19 cellular contexts compared by ENCODE assay signal in genomic region chr3:151182349-151183079, GRCh38. TPM values are rescaled to one million over a fixed set of nuclear protein-coding genes. Genes with fewer than 3 reads are reported as not detected.
A peak's percentile ranks its signal among the peaks of the same experiment; 100 is the strongest.
DNase-seq lines count a peak whose midpoint lies in the region; ATAC-seq and TF ChIP-seq lines count a peak whose summit lies in the region.
"Had no signal": no experiment of that assay in that cellular context is flagged by ENCODE, and none has a peak within 500 bp of the region (broad histone marks: within the 10 kb centered on the region; RNA-seq: fewer than 3 reads in every experiment).

No MANE protein-coding gene starts in this region.

- no peaks in the 10 kb centered on the region for H3K79me2 ChIP-seq in osteoblast (ENCODE audit: insufficient read depth, low read length)

- CTCF ChIA-PET in activated CD4-positive, alpha-beta T cell treated with anti-CD3 and anti-CD28 coated beads, Interleukin-2, amount 10 ng/mL, durations not matched to agents 7 days and 5 days (lab: Charles Lee): interaction anchor here (0.6 to 2.4 kb wide), 7 partner anchors 10 to 78 kb away, joined by 3 to 10 read pairs (median 4); partner anchors contain the start of gene GPR171
- CTCF ChIA-PET in CD4-positive, alpha-beta memory T cell (lab: Charles Lee; ENCODE audit: partially characterized antibody): interaction anchor here (1.2 to 3.7 kb wide), 6 partner anchors 11 to 100 kb away, joined by 3 to 12 read pairs (median 4); no protein-coding TSS in a partner anchor

- peaks cover 2% of the 10 kb centered on the region for H3K9me3 Mint-ChIP-seq in activated CD4-positive, alpha-beta T cell treated with anti-CD3 and anti-CD28 coated beads, Interleukin-2, amount 10 ng/mL, durations not matched to agents 7 days and 5 days
- H3K9me3 Mint-ChIP-seq in CD4-positive, alpha-beta memory T cell: no peaks in the 10 kb centered on the region
- no peaks in the 10 kb centered on the region for H3K9me3 Mint-ChIP-seq in activated T-helper 1 cell treated with anti-CD3 and anti-CD28 coated beads, Interleukin-12 subunit alpha, Interleukin-12 subunit beta, Interleukin-2, Interleukin-4 antibody, amounts not matched to agents 30 ng/mL and 10 ng/mL and 1 ng/mL, durations not matched to agents 14 hours and 24 hours and 36 hours

- no peaks in the 10 kb centered on the region for H4K20me1 ChIP-seq in osteoblast (ENCODE audit: insufficient read depth, low read length)

- no peak for ATAC-seq in left lung

- POLR2A ChIA-PET in activated CD4-positive, alpha-beta T cell treated with anti-CD3 and anti-CD28 coated beads, Interleukin-2, amount 10 ng/mL, durations not matched to agents 7 days and 5 days (lab: Charles Lee): no interaction called here
- POLR2A ChIA-PET in CD4-positive, alpha-beta memory T cell (lab: Charles Lee; ENCODE audit: partially characterized antibody): interaction anchor here (1.0 to 6.5 kb wide), 8 partner anchors 10 to 419 kb away, joined by 3 to 118 read pairs (median 6); partner anchors contain the start of genes GPR171 and SIAH2

- peaks cover 27% of the 10 kb centered on the region for H3K4me1 ChIP-seq in CD4-positive, alpha-beta memory T cell (ENCODE audit: insufficient read depth, low read length)
- H3K4me1 ChIP-seq in osteoblast (ENCODE audit: insufficient read depth, low read length): no peaks in the 10 kb centered on the region
- H3K4me1 ChIP-seq in left lung: no peaks in the 10 kb centered on the region
- H3K4me1 ChIP-seq: ascending aorta had no signal

- no peak for DNase-seq in activated CD4-positive, alpha-beta T cell treated with anti-CD3 and anti-CD28 coated beads, Interleukin-2, amount 10 ng/mL, durations not matched to agents 7 days and 5 days
- no peak for DNase-seq in activated CD4-positive, alpha-beta T cell treated with anti-CD3 and anti-CD28 coated beads for 4 hours
- no peak for DNase-seq in CD4-positive, alpha-beta memory T cell
- no peak for DNase-seq in activated T-helper 1 cell treated with anti-CD3 and anti-CD28 coated beads, Interleukin-12 subunit alpha, Interleukin-12 subunit beta, Interleukin-2, Interleukin-4 antibody, amounts not matched to agents 30 ng/mL and 10 ng/mL and 1 ng/mL, durations not matched to agents 14 hours and 24 hours and 36 hours (ENCODE audit: low spot score)
- peak; percentile 51 for DNase-seq in osteoblast (ENCODE audit: insufficient read length, low spot score, missing footprints)
- no peak for DNase-seq in Kasumi-1 (lab: John Stamatoyannopoulos, UW)
- DNase-seq in left lung: no peak
- DNase-seq in globus pallidus (ENCODE audit: low spot score): no peak
- DNase-seq: activated CD8-positive, alpha-beta memory T cell treated with anti-CD3 and anti-CD28 coated beads for 24 hours; activated gamma-delta T cell; H7; hypothalamus; kidney; NCI-H146; transverse colon had no signal

- no peaks in the 10 kb centered on the region for H3K36me3 ChIP-seq in CD4-positive, alpha-beta memory T cell (ENCODE audit: insufficient read depth, low read length)
- no peaks in the 10 kb centered on the region for H3K36me3 ChIP-seq in osteoblast (ENCODE audit: insufficient read depth, low read length)
- no peaks in the 10 kb centered on the region for H3K36me3 ChIP-seq in left lung
- H3K36me3 ChIP-seq: ascending aorta, transverse colon had no signal

- H2AFZ ChIP-seq in osteoblast (ENCODE audit: low read length): no peak overlapping the region

- H3K4me3 Mint-ChIP-seq in activated CD4-positive, alpha-beta T cell treated with anti-CD3 and anti-CD28 coated beads, Interleukin-2, amount 10 ng/mL, durations not matched to agents 7 days and 5 days: peak overlapping the region; percentile 3
- peak overlapping the region in 5 of 8 donors; percentile 4 to 80 (median 29) for H3K4me3 Mint-ChIP-seq in CD4-positive, alpha-beta memory T cell
- peak overlapping the region; percentile 4 for H3K4me3 Mint-ChIP-seq in activated T-helper 1 cell treated with anti-CD3 and anti-CD28 coated beads, Interleukin-12 subunit alpha, Interleukin-12 subunit beta, Interleukin-2, Interleukin-4 antibody, amounts not matched to agents 30 ng/mL and 10 ng/mL and 1 ng/mL, durations not matched to agents 14 hours and 24 hours and 36 hours

- no peak overlapping the region for H3K4me3 ChIP-seq in CD4-positive, alpha-beta memory T cell (ENCODE audit: low read length in 2 of 2)
- no peak overlapping the region for H3K4me3 ChIP-seq in osteoblast (ENCODE audit: insufficient read depth, low read length)
- H3K4me3 ChIP-seq in left lung: no peak overlapping the region
- H3K4me3 ChIP-seq: ascending aorta, transverse colon had no signal

- no peak overlapping the region for H3K4me2 ChIP-seq in osteoblast (ENCODE audit: insufficient read depth, low read length)

- H3K4me1 Mint-ChIP-seq in activated CD4-positive, alpha-beta T cell treated with anti-CD3 and anti-CD28 coated beads, Interleukin-2, amount 10 ng/mL, durations not matched to agents 7 days and 5 days: peaks cover 59% of the 10 kb centered on the region
- H3K4me1 Mint-ChIP-seq in CD4-positive, alpha-beta memory T cell: peaks cover 23 to 32% (median 25%) of the 10 kb centered on the region in 4 donors
- peaks cover 52% of the 10 kb centered on the region for H3K4me1 Mint-ChIP-seq in activated T-helper 1 cell treated with anti-CD3 and anti-CD28 coated beads, Interleukin-12 subunit alpha, Interleukin-12 subunit beta, Interleukin-2, Interleukin-4 antibody, amounts not matched to agents 30 ng/mL and 10 ng/mL and 1 ng/mL, durations not matched to agents 14 hours and 24 hours and 36 hours (ENCODE audit: low read depth)

- no peaks in the 10 kb centered on the region for H3K27me3 ChIP-seq in CD4-positive, alpha-beta memory T cell (ENCODE audit: insufficient read depth, low read length)
- H3K27me3 ChIP-seq in osteoblast (ENCODE audit: insufficient read depth, low read length) (no peaks in the 10 kb centered on the region), left lung (no peaks in the 10 kb centered on the region)
- H3K27me3 ChIP-seq: ascending aorta, transverse colon had no signal

- H3K27ac Mint-ChIP-seq in activated CD4-positive, alpha-beta T cell treated with anti-CD3 and anti-CD28 coated beads, Interleukin-2, amount 10 ng/mL, durations not matched to agents 7 days and 5 days: peak overlapping the region; percentile 87
- peak overlapping the region; percentile 1 to 94 (median 88) for H3K27ac Mint-ChIP-seq in CD4-positive, alpha-beta memory T cell
- peak overlapping the region; percentile 54 for H3K27ac Mint-ChIP-seq in activated T-helper 1 cell treated with anti-CD3 and anti-CD28 coated beads, Interleukin-12 subunit alpha, Interleukin-12 subunit beta, Interleukin-2, Interleukin-4 antibody, amounts not matched to agents 30 ng/mL and 10 ng/mL and 1 ng/mL, durations not matched to agents 14 hours and 24 hours and 36 hours

- H3K36me3 Mint-ChIP-seq in activated CD4-positive, alpha-beta T cell treated with anti-CD3 and anti-CD28 coated beads, Interleukin-2, amount 10 ng/mL, durations not matched to agents 7 days and 5 days (ENCODE audit: low read depth): peaks cover 5% of the 10 kb centered on the region
- no peaks in the 10 kb centered on the region for H3K36me3 Mint-ChIP-seq in CD4-positive, alpha-beta memory T cell
- peaks cover 9% of the 10 kb centered on the region for H3K36me3 Mint-ChIP-seq in activated T-helper 1 cell treated with anti-CD3 and anti-CD28 coated beads, Interleukin-12 subunit alpha, Interleukin-12 subunit beta, Interleukin-2, Interleukin-4 antibody, amounts not matched to agents 30 ng/mL and 10 ng/mL and 1 ng/mL, durations not matched to agents 14 hours and 24 hours and 36 hours (ENCODE audit: low read depth)

- no peaks in the 10 kb centered on the region for H3K9me3 ChIP-seq in CD4-positive, alpha-beta memory T cell (ENCODE audit: control insufficient read depth in 1 of 2, low read length in 2 of 2)
- H3K9me3 ChIP-seq in osteoblast (ENCODE audit: low read depth, low read length) (no peaks in the 10 kb centered on the region), left lung (no peaks in the 10 kb centered on the region)
- H3K9me3 ChIP-seq: ascending aorta, transverse colon had no signal

- intact Hi-C loops in CD4-positive, alpha-beta memory T cell (cut with micrococcal nuclease): loop anchor here (1.0 kb wide), 2 partner anchors 21 to 27 kb away; partner anchors contain the start of gene GPR171
- intact Hi-C loops in activated T-helper 1 cell treated with anti-CD3 and anti-CD28 coated beads, Interleukin-12 subunit alpha, Interleukin-12 subunit beta, Interleukin-2, Interleukin-4 antibody, amounts not matched to agents 30 ng/mL and 10 ng/mL and 1 ng/mL, durations not matched to agents 14 hours and 24 hours and 36 hours (cut with micrococcal nuclease): loop anchor here (1.0 to 2.0 kb wide), 3 partner anchors 9 to 20 kb away; partner anchors contain the start of gene GPR171
- intact Hi-C loops in left lung (cut with DNase I): no loop called here

- H3K27ac ChIP-seq in CD4-positive, alpha-beta memory T cell (ENCODE audit: low read depth, low read length): no peak overlapping the region
- H3K27ac ChIP-seq in osteoblast (ENCODE audit: low read depth, low read length): no peak overlapping the region
- H3K27ac ChIP-seq in left lung: no peak overlapping the region
- H3K27ac ChIP-seq: ascending aorta, transverse colon had no signal

- TF ChIP-seq CTCF in osteoblast (IDR thresholded peaks at IDR 0.05; ENCODE audit: extremely low read depth, low read depth, low read length): no peak
- no peak for TF ChIP-seq CTCF in left lung (IDR thresholded peaks at IDR 0.05)

- no peaks in the 10 kb centered on the region for H3K27me3 Mint-ChIP-seq in activated CD4-positive, alpha-beta T cell treated with anti-CD3 and anti-CD28 coated beads, Interleukin-2, amount 10 ng/mL, durations not matched to agents 7 days and 5 days
- H3K27me3 Mint-ChIP-seq in CD4-positive, alpha-beta memory T cell: no peaks in the 10 kb centered on the region
- peaks cover 1% of the 10 kb centered on the region for H3K27me3 Mint-ChIP-seq in activated T-helper 1 cell treated with anti-CD3 and anti-CD28 coated beads, Interleukin-12 subunit alpha, Interleukin-12 subunit beta, Interleukin-2, Interleukin-4 antibody, amounts not matched to agents 30 ng/mL and 10 ng/mL and 1 ng/mL, durations not matched to agents 14 hours and 24 hours and 36 hours (ENCODE audit: insufficient read depth)

RNA-seq across cellular contexts. Expression of gene GPR171, which starts 20.5 kb away (rescaled TPM):
- total RNA-seq in activated CD4-positive, alpha-beta T cell treated with anti-CD3 and anti-CD28 coated beads, Interleukin-2, amount 10 ng/mL, durations not matched to agents 7 days and 5 days: 100 to 1,000 TPM; 144 to 181 TPM
- total RNA-seq in CD4-positive, alpha-beta memory T cell: 100 to 1,000 TPM; 116 to 129 TPM
- 100 to 1,000 TPM; 123 to 156 TPM for polyA plus RNA-seq in CD4-positive, alpha-beta memory T cell
- 172 and 191 TPM in 2 replicates for total RNA-seq in activated T-helper 1 cell treated with anti-CD3 and anti-CD28 coated beads, Interleukin-12 subunit alpha, Interleukin-12 subunit beta, Interleukin-2, Interleukin-4 antibody, amounts not matched to agents 30 ng/mL and 10 ng/mL and 1 ng/mL, durations not matched to agents 14 hours and 24 hours and 36 hours
- total RNA-seq in osteoblast (not detected in 2 replicates), left lung (1 to 10 TPM in 1 of 2 donors, under 1 TPM in 1; 0.96 to 2.9 TPM)
- total RNA-seq: A673, H7, MCF 10A had no signal
- polyA plus RNA-seq: neural cell had no signal

Comparison
In these comparisons a context has a peak if more than half of its experiments do, and no peak if none do; other contexts are left out.
1. RNA of gene GPR171, which starts 20.5 kb away (total RNA-seq): 172 to 191 TPM in activated T-helper 1 cell treated with anti-CD3 and anti-CD28 coated beads, Interleukin-12 subunit alpha, Interleukin-12 subunit beta, Interleukin-2, Interleukin-4 antibody, amounts not matched to agents 30 ng/mL and 10 ng/mL and 1 ng/mL, durations not matched to agents 14 hours and 24 hours and 36 hours, 144 to 181 TPM in activated CD4-positive, alpha-beta T cell treated with anti-CD3 and anti-CD28 coated beads, Interleukin-2, amount 10 ng/mL, durations not matched to agents 7 days and 5 days and 116 to 129 TPM in CD4-positive, alpha-beta memory T cell; 0.96 to 2.9 TPM in left lung and not detected in osteoblast; every median in the first group is over 10 times any median in the second.
2. intact Hi-C loops: an anchor here in CD4-positive, alpha-beta memory T cell (1.0 kb wide) and activated T-helper 1 cell treated with anti-CD3 and anti-CD28 coated beads, Interleukin-12 subunit alpha, Interleukin-12 subunit beta, Interleukin-2, Interleukin-4 antibody, amounts not matched to agents 30 ng/mL and 10 ng/mL and 1 ng/mL, durations not matched to agents 14 hours and 24 hours and 36 hours (1.0 to 2.0 kb wide); none called in left lung.
3. Peak in every context shown above with its lines, with median percentiles within 50 percentile points of each other: H3K27ac Mint-ChIP-seq and H3K4me3 Mint-ChIP-seq.